Comparison of ENCODE assay signal across 9 cellular contexts in genomic region chr3:180804871-180805430, GRCh38.
DNase-seq lines count a peak whose midpoint lies in the region; ATAC-seq and TF ChIP-seq lines count a peak whose summit lies in the region.
"Had no signal": no experiment of that assay in that cellular context is flagged by ENCODE, and none has a peak within 500 bp of the region (broad histone marks: within the 10 kb centered on the region; RNA-seq: fewer than 3 reads in every experiment).

No MANE protein-coding gene starts in this region.

- H3K36me3 ChIP-seq in HAP-1 (replicated peaks) = no peaks in the 10 kb centered on the region
- no peaks in the 10 kb centered on the region for H3K36me3 ChIP-seq in Panc1 (ENCODE audit: control insufficient read depth, insufficient read depth, low read length)
- H3K36me3 ChIP-seq: neutrophil had no signal

- no peaks in the 10 kb centered on the region for H3K9me3 ChIP-seq in HAP-1
- no peaks in the 10 kb centered on the region for H3K9me3 ChIP-seq in Panc1 (ENCODE audit: control insufficient read depth, insufficient read depth, low read depth, low read length)
- H3K9me3 ChIP-seq: neutrophil had no signal

- H3K27me3 Mint-ChIP-seq in progenitor cell of endocrine pancreas = no peaks in the 10 kb centered on the region

- no peaks in the 10 kb centered on the region for H3K36me3 Mint-ChIP-seq in progenitor cell of endocrine pancreas (ENCODE audit: insufficient read depth)

- peak; percentile 63 for TF ChIP-seq CTCF in Panc1 (IDR thresholded peaks at IDR 0.05)
- TF ChIP-seq CTCF in progenitor cell of endocrine pancreas (IDR thresholded peaks at IDR 0.05; ENCODE audit: unreplicated experiment) = peak; percentile 61

- intact Hi-C loops in Panc1 (cut with micrococcal nuclease; ENCODE audit: unreplicated experiment) = loop anchor here (5.0 to 10.0 kb wide), 4 partner anchors 52 to 900 kb away; partner anchors contain the start of gene DNAJC19

- no peak overlapping the region for H3K4me3 ChIP-seq in HAP-1
- no peak overlapping the region for H3K4me3 ChIP-seq in Panc1 (ENCODE audit: low read depth in 2 of 2, low read length in 2 of 2)

- H3K27ac Mint-ChIP-seq in progenitor cell of endocrine pancreas = peak overlapping the region; percentile 80

- DNase-seq in HAP-1 (ENCODE audit: low spot score in 2 of 2) (peak; percentile 20 to 43), Panc1 (ENCODE audit: low read depth, low spot score) (no peak), globus pallidus (ENCODE audit: low spot score) (peak; percentile 63), progenitor cell of endocrine pancreas (ENCODE audit: low spot score, unreplicated experiment) (no peak), DMS79 treated with DMSO at 0.1 percent for 48 hours (lab: John Stamatoyannopoulos, UW) (no peak), SIG-M5 treated with dmso at 0.1 percent for 504 hours (lab: John Stamatoyannopoulos, UW; ENCODE audit: unreplicated experiment) (no peak), NCI-H1436 treated with DMSO at 0.1 percent for 48 hours (lab: John Stamatoyannopoulos, UW) (no peak)

- H3K27me3 ChIP-seq in HAP-1 (ENCODE audit: low read depth) = peaks cover 6% of the 10 kb centered on the region
- H3K27me3 ChIP-seq in Panc1 (ENCODE audit: control insufficient read depth, insufficient read depth, low read length) = no peaks in the 10 kb centered on the region
- H3K27me3 ChIP-seq: neutrophil had no signal

- ATAC-seq in Panc1 = 0 out of 2 replicates have a peak, but pooled peaks have one; percentile 70
- ATAC-seq in HG03175 (IDR thresholded peaks at IDR 0.05; ENCODE audit: unreplicated experiment) = no peak

- BruUV-seq in Panc1 (replicated peaks; lab: Mats Ljungman, UMichigan) = no TSS peak

- H3K4me1 ChIP-seq in HAP-1 (peaks cover 9% of the 10 kb centered on the region), Panc1 (ENCODE audit: control insufficient read depth, insufficient read depth, low read length) (no peaks in the 10 kb centered on the region)

- H3K4me1 Mint-ChIP-seq in progenitor cell of endocrine pancreas (ENCODE audit: low read depth) = peaks cover 3% of the 10 kb centered on the region

- in situ Hi-C loops in HAP-1 (cut with MboI; ENCODE audit: low sequenced_read_pairs) (no loop called here), Panc1 (cut with HindIII; ENCODE audit: low pct_unique_long_range_greater_than_20kb, low sequenced_read_pairs) (no loop called here)

- CTCF ChIA-PET in Panc1 (lab: Charles Lee) = no interaction called here

- POLR2A ChIA-PET in Panc1 (lab: Charles Lee) = no interaction called here

- H3K9me3 Mint-ChIP-seq in progenitor cell of endocrine pancreas (ENCODE audit: low read depth) = no peaks in the 10 kb centered on the region

- H3K27ac ChIP-seq in Panc1 (ENCODE audit: low read length) = no peak overlapping the region
- H3K27ac ChIP-seq: neutrophil had no signal

- no peak overlapping the region for H3K4me3 Mint-ChIP-seq in progenitor cell of endocrine pancreas (ENCODE audit: low read depth)

Comparison
In these comparisons a context has a peak if more than half of its experiments do, and no peak if none do; other contexts are left out.
1. DNase-seq: peak in HAP-1 (2 of 2) and globus pallidus (single experiment); none in Panc1 (single experiment), progenitor cell of endocrine pancreas (single experiment), DMS79 treated with DMSO at 0.1 percent for 48 hours (single experiment), SIG-M5 treated with dmso at 0.1 percent for 504 hours (single experiment) and NCI-H1436 treated with DMSO at 0.1 percent for 48 hours (single experiment).